2 cellular contexts compared by ENCODE assay signal in the genomic region with DNA sequence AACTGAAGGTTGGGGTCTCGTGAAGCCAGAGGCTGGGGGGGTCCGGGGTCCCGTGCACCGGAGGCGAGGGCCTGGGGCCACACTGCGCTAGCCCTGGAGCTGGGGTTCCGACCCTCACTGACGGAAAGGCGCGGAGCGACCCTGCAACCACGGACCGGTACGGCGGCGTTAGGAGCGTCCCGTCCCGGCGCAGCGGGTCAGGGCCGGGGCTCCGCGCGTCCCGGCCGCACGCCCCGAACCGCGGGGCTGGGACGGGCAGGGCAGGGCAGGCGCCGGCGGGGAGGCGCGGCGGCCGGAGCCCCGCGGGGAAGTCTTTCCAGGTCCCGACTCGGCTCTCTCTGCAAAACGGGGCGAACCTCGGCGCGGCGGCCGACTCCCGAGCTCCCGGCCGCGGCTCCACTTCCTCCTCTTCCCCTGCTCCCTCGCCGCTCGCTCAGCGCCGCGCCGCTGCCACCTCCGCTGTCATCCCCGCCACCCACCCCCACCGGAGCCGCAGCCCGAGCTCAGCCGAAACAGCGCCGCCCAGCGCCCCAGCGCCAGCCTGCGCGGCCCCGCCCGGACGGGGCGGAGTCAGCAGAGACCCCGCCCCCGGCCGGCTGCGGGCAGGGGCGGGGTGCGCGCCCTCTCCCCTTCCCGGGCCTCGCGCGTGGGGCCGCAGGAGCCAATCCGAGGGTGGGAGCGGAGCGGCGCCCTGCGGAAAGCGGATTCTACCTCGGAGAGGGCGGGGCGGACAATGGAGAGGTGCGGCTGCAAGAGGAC.
A peak's percentile ranks its signal among the peaks of the same experiment; 100 is the strongest.
TF ChIP-seq lines count a peak whose summit lies in the region.

A gene with protein sequence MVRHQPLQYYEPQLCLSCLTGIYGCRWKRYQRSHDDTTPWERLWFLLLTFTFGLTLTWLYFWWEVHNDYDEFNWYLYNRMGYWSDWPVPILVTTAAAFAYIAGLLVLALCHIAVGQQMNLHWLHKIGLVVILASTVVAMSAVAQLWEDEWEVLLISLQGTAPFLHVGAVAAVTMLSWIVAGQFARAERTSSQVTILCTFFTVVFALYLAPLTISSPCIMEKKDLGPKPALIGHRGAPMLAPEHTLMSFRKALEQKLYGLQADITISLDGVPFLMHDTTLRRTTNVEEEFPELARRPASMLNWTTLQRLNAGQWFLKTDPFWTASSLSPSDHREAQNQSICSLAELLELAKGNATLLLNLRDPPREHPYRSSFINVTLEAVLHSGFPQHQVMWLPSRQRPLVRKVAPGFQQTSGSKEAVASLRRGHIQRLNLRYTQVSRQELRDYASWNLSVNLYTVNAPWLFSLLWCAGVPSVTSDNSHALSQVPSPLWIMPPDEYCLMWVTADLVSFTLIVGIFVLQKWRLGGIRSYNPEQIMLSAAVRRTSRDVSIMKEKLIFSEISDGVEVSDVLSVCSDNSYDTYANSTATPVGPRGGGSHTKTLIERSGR (minus strand): TSS at position 509 of the 759 bp plus-strand sequence. CDS start 48,206 bp downstream, outside the sequence.

TF ChIP-seq in HEK293, 187 proteins besides CTCF, POLR2A, EP300 and RAD21 (continued from another document and continues in another):
- TF ChIP-seq, protein P1, sequence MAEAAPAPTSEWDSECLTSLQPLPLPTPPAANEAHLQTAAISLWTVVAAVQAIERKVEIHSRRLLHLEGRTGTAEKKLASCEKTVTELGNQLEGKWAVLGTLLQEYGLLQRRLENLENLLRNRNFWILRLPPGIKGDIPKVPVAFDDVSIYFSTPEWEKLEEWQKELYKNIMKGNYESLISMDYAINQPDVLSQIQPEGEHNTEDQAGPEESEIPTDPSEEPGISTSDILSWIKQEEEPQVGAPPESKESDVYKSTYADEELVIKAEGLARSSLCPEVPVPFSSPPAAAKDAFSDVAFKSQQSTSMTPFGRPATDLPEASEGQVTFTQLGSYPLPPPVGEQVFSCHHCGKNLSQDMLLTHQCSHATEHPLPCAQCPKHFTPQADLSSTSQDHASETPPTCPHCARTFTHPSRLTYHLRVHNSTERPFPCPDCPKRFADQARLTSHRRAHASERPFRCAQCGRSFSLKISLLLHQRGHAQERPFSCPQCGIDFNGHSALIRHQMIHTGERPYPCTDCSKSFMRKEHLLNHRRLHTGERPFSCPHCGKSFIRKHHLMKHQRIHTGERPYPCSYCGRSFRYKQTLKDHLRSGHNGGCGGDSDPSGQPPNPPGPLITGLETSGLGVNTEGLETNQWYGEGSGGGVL (tag by site-specific recombination; IDR thresholded peaks at IDR 0.05), result no peak; the same call in 1 of the 2 replicates
- TF ChIP-seq KLF9 (tag by site-specific recombination; IDR thresholded peaks at IDR 0.05; ENCODE audit: low read depth) (peak; percentile 43; the same call in 1 of the 2 replicates), SP2 (tag by site-specific recombination; IDR thresholded peaks at IDR 0.05) (peak; percentile 67), ZNF37A (tag by site-specific recombination; IDR thresholded peaks at IDR 0.05) (peak; percentile 88), ZNF221 (tag by site-specific recombination; IDR thresholded peaks at IDR 0.05; ENCODE audit: borderline replicate concordance) (no peak), ZNF341 (tag by site-specific recombination; IDR thresholded peaks at IDR 0.05; ENCODE audit: low read depth) (peak; percentile 85), ZNF132 (tag by site-specific recombination; IDR thresholded peaks at IDR 0.05; ENCODE audit: borderline replicate concordance) (no peak), ZNF629 (tag by site-specific recombination; IDR thresholded peaks at IDR 0.05) (no peak)
- TF ChIP-seq, protein P2, sequence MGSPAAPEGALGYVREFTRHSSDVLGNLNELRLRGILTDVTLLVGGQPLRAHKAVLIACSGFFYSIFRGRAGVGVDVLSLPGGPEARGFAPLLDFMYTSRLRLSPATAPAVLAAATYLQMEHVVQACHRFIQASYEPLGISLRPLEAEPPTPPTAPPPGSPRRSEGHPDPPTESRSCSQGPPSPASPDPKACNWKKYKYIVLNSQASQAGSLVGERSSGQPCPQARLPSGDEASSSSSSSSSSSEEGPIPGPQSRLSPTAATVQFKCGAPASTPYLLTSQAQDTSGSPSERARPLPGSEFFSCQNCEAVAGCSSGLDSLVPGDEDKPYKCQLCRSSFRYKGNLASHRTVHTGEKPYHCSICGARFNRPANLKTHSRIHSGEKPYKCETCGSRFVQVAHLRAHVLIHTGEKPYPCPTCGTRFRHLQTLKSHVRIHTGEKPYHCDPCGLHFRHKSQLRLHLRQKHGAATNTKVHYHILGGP (tag by site-specific recombination; IDR thresholded peaks at IDR 0.05), result no peak
- TF ChIP-seq, protein P3, sequence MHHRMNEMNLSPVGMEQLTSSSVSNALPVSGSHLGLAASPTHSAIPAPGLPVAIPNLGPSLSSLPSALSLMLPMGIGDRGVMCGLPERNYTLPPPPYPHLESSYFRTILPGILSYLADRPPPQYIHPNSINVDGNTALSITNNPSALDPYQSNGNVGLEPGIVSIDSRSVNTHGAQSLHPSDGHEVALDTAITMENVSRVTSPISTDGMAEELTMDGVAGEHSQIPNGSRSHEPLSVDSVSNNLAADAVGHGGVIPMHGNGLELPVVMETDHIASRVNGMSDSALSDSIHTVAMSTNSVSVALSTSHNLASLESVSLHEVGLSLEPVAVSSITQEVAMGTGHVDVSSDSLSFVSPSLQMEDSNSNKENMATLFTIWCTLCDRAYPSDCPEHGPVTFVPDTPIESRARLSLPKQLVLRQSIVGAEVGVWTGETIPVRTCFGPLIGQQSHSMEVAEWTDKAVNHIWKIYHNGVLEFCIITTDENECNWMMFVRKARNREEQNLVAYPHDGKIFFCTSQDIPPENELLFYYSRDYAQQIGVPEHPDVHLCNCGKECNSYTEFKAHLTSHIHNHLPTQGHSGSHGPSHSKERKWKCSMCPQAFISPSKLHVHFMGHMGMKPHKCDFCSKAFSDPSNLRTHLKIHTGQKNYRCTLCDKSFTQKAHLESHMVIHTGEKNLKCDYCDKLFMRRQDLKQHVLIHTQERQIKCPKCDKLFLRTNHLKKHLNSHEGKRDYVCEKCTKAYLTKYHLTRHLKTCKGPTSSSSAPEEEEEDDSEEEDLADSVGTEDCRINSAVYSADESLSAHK (tag by site-specific recombination; IDR thresholded peaks at IDR 0.05), result no peak
- TF ChIP-seq, protein P4, sequence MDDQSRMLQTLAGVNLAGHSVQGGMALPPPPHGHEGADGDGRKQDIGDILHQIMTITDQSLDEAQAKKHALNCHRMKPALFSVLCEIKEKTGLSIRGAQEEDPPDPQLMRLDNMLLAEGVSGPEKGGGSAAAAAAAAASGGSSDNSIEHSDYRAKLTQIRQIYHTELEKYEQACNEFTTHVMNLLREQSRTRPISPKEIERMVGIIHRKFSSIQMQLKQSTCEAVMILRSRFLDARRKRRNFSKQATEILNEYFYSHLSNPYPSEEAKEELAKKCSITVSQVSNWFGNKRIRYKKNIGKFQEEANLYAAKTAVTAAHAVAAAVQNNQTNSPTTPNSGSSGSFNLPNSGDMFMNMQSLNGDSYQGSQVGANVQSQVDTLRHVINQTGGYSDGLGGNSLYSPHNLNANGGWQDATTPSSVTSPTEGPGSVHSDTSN (CRISPR knock-in tag; IDR thresholded peaks at IDR 0.05), result no peak
- TF ChIP-seq, protein P5, sequence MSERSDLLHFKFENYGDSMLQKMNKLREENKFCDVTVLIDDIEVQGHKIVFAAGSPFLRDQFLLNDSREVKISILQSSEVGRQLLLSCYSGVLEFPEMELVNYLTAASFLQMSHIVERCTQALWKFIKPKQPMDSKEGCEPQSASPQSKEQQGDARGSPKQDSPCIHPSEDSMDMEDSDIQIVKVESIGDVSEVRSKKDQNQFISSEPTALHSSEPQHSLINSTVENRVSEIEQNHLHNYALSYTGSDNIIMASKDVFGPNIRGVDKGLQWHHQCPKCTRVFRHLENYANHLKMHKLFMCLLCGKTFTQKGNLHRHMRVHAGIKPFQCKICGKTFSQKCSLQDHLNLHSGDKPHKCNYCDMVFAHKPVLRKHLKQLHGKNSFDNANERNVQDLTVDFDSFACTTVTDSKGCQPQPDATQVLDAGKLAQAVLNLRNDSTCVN (tag by site-specific recombination; optimal IDR thresholded peaks at IDR 0.05), result peak; percentile 56

TF ChIP-seq in SK-N-SH, 30 proteins besides CTCF, POLR2A, EP300 and RAD21 (continued from another document):
- TF ChIP-seq, protein P6, sequence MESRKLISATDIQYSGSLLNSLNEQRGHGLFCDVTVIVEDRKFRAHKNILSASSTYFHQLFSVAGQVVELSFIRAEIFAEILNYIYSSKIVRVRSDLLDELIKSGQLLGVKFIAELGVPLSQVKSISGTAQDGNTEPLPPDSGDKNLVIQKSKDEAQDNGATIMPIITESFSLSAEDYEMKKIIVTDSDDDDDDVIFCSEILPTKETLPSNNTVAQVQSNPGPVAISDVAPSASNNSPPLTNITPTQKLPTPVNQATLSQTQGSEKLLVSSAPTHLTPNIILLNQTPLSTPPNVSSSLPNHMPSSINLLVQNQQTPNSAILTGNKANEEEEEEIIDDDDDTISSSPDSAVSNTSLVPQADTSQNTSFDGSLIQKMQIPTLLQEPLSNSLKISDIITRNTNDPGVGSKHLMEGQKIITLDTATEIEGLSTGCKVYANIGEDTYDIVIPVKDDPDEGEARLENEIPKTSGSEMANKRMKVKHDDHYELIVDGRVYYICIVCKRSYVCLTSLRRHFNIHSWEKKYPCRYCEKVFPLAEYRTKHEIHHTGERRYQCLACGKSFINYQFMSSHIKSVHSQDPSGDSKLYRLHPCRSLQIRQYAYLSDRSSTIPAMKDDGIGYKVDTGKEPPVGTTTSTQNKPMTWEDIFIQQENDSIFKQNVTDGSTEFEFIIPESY (IDR thresholded peaks at IDR 0.05; ENCODE audit: borderline replicate concordance, low read depth), result no peak
- TF ChIP-seq FOSL2 (IDR thresholded peaks at IDR 0.05; ENCODE audit: borderline replicate concordance, low read depth) (no peak), POLR2AphosphoS5 (IDR thresholded peaks at IDR 0.05; ENCODE audit: low read depth, low read length) (peak; percentile 52; the same call in 1 of the 2 replicates), TEAD4 (IDR thresholded peaks at IDR 0.05; ENCODE audit: borderline replicate concordance, insufficient read depth) (no peak), GATA2 (CRISPR knock-in tag; IDR thresholded peaks at IDR 0.05) (no peak), NFIC (IDR thresholded peaks at IDR 0.05; ENCODE audit: borderline replicate concordance) (no peak), CHD2 (IDR thresholded peaks at IDR 0.05; ENCODE audit: low read length, partially characterized antibody) (peak; percentile 37)
- TF ChIP-seq, protein P7, sequence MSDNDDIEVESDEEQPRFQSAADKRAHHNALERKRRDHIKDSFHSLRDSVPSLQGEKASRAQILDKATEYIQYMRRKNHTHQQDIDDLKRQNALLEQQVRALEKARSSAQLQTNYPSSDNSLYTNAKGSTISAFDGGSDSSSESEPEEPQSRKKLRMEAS (IDR thresholded peaks at IDR 0.05; ENCODE audit: low read depth), result peak; percentile 48
- TF ChIP-seq, protein P8, sequence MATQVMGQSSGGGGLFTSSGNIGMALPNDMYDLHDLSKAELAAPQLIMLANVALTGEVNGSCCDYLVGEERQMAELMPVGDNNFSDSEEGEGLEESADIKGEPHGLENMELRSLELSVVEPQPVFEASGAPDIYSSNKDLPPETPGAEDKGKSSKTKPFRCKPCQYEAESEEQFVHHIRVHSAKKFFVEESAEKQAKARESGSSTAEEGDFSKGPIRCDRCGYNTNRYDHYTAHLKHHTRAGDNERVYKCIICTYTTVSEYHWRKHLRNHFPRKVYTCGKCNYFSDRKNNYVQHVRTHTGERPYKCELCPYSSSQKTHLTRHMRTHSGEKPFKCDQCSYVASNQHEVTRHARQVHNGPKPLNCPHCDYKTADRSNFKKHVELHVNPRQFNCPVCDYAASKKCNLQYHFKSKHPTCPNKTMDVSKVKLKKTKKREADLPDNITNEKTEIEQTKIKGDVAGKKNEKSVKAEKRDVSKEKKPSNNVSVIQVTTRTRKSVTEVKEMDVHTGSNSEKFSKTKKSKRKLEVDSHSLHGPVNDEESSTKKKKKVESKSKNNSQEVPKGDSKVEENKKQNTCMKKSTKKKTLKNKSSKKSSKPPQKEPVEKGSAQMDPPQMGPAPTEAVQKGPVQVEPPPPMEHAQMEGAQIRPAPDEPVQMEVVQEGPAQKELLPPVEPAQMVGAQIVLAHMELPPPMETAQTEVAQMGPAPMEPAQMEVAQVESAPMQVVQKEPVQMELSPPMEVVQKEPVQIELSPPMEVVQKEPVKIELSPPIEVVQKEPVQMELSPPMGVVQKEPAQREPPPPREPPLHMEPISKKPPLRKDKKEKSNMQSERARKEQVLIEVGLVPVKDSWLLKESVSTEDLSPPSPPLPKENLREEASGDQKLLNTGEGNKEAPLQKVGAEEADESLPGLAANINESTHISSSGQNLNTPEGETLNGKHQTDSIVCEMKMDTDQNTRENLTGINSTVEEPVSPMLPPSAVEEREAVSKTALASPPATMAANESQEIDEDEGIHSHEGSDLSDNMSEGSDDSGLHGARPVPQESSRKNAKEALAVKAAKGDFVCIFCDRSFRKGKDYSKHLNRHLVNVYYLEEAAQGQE (IDR thresholded peaks at IDR 0.05; ENCODE audit: low read depth, low read length), result no peak
